Comparison of ENCODE assay signal across 1 cellular context in the genomic region with DNA sequence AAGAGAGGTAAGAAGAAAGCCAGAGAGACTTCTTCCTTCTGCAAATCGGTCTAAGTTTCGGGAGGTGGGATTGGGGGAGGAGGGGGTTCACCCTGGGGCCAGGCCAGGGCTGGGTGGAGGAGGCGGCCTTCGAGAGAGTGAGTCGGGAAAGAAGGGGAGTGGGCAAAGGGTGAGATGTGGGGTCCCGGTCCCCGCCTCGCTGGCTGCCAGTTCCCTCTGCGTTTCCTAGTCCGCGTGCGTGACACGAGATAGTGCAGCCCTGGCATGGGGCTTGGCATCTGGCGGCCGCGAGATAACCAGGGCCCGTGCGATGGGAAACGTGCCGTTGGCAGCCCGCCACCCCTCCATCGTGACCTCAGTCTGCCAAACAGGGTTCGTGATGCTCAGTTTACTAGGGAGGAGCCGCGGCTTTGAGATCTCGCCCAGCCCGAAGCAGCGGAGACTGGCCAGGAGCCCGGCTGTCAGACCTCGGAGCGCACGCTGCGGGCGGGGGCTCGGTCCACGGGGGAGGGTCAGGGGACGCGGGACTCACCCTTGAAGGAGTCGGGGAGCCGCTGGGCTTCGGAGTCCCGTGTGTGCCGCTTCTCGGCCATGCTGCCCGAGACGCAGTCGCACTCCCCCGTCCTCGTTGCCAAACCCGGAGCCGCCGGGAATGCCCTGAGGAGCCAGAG.
TF ChIP-seq lines count a peak whose summit lies in the region.

A gene with protein sequence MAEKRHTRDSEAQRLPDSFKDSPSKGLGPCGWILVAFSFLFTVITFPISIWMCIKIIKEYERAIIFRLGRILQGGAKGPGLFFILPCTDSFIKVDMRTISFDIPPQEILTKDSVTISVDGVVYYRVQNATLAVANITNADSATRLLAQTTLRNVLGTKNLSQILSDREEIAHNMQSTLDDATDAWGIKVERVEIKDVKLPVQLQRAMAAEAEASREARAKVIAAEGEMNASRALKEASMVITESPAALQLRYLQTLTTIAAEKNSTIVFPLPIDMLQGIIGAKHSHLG (minus strand): TSS at position 656 of the 671 bp plus-strand sequence. CDS start 63 bp downstream, at position 593.

TF ChIP-seq in SK-N-SH treated with all-trans-retinoic acid at 6 μM for 48 hours, 23 proteins besides CTCF, POLR2A, EP300 and RAD21 (continued from another document):
- TF ChIP-seq, protein P1, sequence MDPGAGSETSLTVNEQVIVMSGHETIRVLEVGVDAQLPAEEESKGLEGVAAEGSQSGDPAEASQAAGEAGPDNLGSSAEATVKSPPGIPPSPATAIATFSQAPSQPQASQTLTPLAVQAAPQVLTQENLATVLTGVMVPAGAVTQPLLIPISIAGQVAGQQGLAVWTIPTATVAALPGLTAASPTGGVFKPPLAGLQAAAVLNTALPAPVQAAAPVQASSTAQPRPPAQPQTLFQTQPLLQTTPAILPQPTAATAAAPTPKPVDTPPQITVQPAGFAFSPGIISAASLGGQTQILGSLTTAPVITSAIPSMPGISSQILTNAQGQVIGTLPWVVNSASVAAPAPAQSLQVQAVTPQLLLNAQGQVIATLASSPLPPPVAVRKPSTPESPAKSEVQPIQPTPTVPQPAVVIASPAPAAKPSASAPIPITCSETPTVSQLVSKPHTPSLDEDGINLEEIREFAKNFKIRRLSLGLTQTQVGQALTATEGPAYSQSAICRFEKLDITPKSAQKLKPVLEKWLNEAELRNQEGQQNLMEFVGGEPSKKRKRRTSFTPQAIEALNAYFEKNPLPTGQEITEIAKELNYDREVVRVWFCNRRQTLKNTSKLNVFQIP (CRISPR knock-in tag; IDR thresholded peaks at IDR 0.05; ENCODE audit: borderline replicate concordance, low read depth) = no peak
- TF ChIP-seq BACH2 (CRISPR knock-in tag; IDR thresholded peaks at IDR 0.05; ENCODE audit: borderline replicate concordance) (no peak), RARB (CRISPR knock-in tag; IDR thresholded peaks at IDR 0.05) (no peak), PPARA (CRISPR knock-in tag; IDR thresholded peaks at IDR 0.05; ENCODE audit: borderline replicate concordance) (no peak)
